Comparison of ENCODE assay signal across 1 cellular context in genomic region chr4:151864068-151864467, GRCh38.
TF ChIP-seq lines count a peak whose summit lies in the region.

No MANE protein-coding gene starts in this region.

TF ChIP-seq in GM12878, 131 proteins besides CTCF, POLR2A, EP300 and RAD21 (continued from another document):
- no peak for TF ChIP-seq ZNF687 (IDR thresholded peaks at IDR 0.05)
- TF ChIP-seq SPI1 (IDR thresholded peaks at IDR 0.05; ENCODE audit: borderline replicate concordance, insufficient read depth, low read depth, low read length), result no peak
- TF ChIP-seq PAX5 (IDR thresholded peaks at IDR 0.05; ENCODE audit: borderline replicate concordance, low read depth, low read length), result no peak
- no peak for TF ChIP-seq NR2C2 (IDR thresholded peaks at IDR 0.05; ENCODE audit: borderline replicate concordance, control insufficient read depth, insufficient read length, low read depth)
- no peak for TF ChIP-seq ZZZ3 (IDR thresholded peaks at IDR 0.05; ENCODE audit: control insufficient read depth, insufficient read length, low read depth)
- TF ChIP-seq PKNOX1 (IDR thresholded peaks at IDR 0.05), result no peak
- no peak for TF ChIP-seq RUNX3 (IDR thresholded peaks at IDR 0.05; ENCODE audit: low read length)
- TF ChIP-seq MYB (IDR thresholded peaks at IDR 0.05; ENCODE audit: borderline replicate concordance, low read depth, low read length), result no peak
- no peak for TF ChIP-seq E4F1 (IDR thresholded peaks at IDR 0.05; ENCODE audit: borderline replicate concordance, partially characterized antibody)
- TF ChIP-seq IRF4 (IDR thresholded peaks at IDR 0.05; ENCODE audit: low read depth, low read length), result no peak
- TF ChIP-seq STAT3 (IDR thresholded peaks at IDR 0.05; ENCODE audit: low read depth, low read length), result no peak
- TF ChIP-seq BACH1 (IDR thresholded peaks at IDR 0.05; ENCODE audit: borderline replicate concordance), result no peak
